In genomic region chr22:17777717-17778044, GRCh38 we compare ENCODE assay signal across 8 cellular contexts. TPM values are rescaled to one million over a fixed set of nuclear protein-coding genes. Genes with fewer than 3 reads are reported as not detected.
A peak's percentile ranks its signal among the peaks of the same experiment; 100 is the strongest.
DNase-seq lines count a peak whose midpoint lies in the region; ATAC-seq and TF ChIP-seq lines count a peak whose summit lies in the region.

No MANE protein-coding gene starts in this region.

- DNase-seq in right atrium auricular region (ENCODE audit: low spot score) (no peak), cardiac septum (ENCODE audit: low spot score) (no peak), upper lobe of right lung (no peak), activated gamma-delta T cell treated with Interleukin-2 at 50 U/mL for 16 hours (no peak)
- DNase-seq in activated naive CD8-positive, alpha-beta T cell treated with anti-CD3 and anti-CD28 coated beads, Interleukin-2, amount 10 ng/mL, durations not matched to agents 7 days and 5 days = no peak
- no peak for DNase-seq in activated CD8-positive, alpha-beta memory T cell treated with anti-CD3 and anti-CD28 coated beads, Interleukin-2, amount 50 U/mL, for 4 hours

- H3K9me3 ChIP-seq in right atrium auricular region (no peaks in the 10 kb centered on the region), mucosa of rectum (ENCODE audit: control insufficient read depth in 2 of 2, low read length in 2 of 2) (no peaks in the 10 kb centered on the region), upper lobe of right lung (no peaks in the 10 kb centered on the region)

- ATAC-seq in activated naive CD8-positive, alpha-beta T cell treated with anti-CD3 and anti-CD28 coated beads, Interleukin-2, amount 10 ng/mL, durations not matched to agents 7 days and 5 days (ENCODE audit: low read depth) = no peak
- ATAC-seq in upper lobe of right lung (no peak), GM18873 (IDR thresholded peaks at IDR 0.05; ENCODE audit: low FRiP score, unreplicated experiment) (no peak)

- peaks cover 55% of the 10 kb centered on the region for H3K4me1 Mint-ChIP-seq in activated naive CD8-positive, alpha-beta T cell treated with anti-CD3 and anti-CD28 coated beads, Interleukin-2, amount 10 ng/mL, durations not matched to agents 7 days and 5 days

- H3K27ac Mint-ChIP-seq in activated naive CD8-positive, alpha-beta T cell treated with anti-CD3 and anti-CD28 coated beads, Interleukin-2, amount 10 ng/mL, durations not matched to agents 7 days and 5 days = peak overlapping the region; percentile 96

- H3K36me3 Mint-ChIP-seq in activated naive CD8-positive, alpha-beta T cell treated with anti-CD3 and anti-CD28 coated beads, Interleukin-2, amount 10 ng/mL, durations not matched to agents 7 days and 5 days = peaks cover 11% of the 10 kb centered on the region

- peak overlapping the region in 1 of 2 donors; percentile 28 for H3K4me3 ChIP-seq in right atrium auricular region
- peak overlapping the region; percentile 53 to 74 for H3K4me3 ChIP-seq in mucosa of rectum (ENCODE audit: low read length in 2 of 2)
- H3K4me3 ChIP-seq in upper lobe of right lung = peak overlapping the region; percentile 43

- TF ChIP-seq CTCF in right atrium auricular region (IDR thresholded peaks at IDR 0.05) (no peak), upper lobe of right lung (IDR thresholded peaks at IDR 0.05) (no peak)

- POLR2A ChIA-PET in activated naive CD8-positive, alpha-beta T cell treated with anti-CD3 and anti-CD28 coated beads, Interleukin-2, amount 10 ng/mL, durations not matched to agents 7 days and 5 days (lab: Charles Lee) = interaction anchor here (0.6 to 1.6 kb wide), 5 partner anchors 8 to 374 kb away, joined by 3 to 8 read pairs (median 3); partner anchors contain the start of gene PEX26

- H3K27ac ChIP-seq in right atrium auricular region (peak overlapping the region; percentile 25 to 51), mucosa of rectum (ENCODE audit: low read depth in 2 of 2, low read length in 2 of 2) (peak overlapping the region; percentile 67 to 84), upper lobe of right lung (peak overlapping the region; percentile 83)

- peaks cover 0 to 32% of the 10 kb centered on the region in 2 donors for H3K4me1 ChIP-seq in right atrium auricular region
- H3K4me1 ChIP-seq in mucosa of rectum (ENCODE audit: control insufficient read depth in 2 of 2, insufficient read depth in 2 of 2, low read length in 2 of 2) = peaks cover 21 to 24% of the 10 kb centered on the region in 2 donors
- peaks cover 24% of the 10 kb centered on the region for H3K4me1 ChIP-seq in upper lobe of right lung

- H3K4me3 Mint-ChIP-seq in activated naive CD8-positive, alpha-beta T cell treated with anti-CD3 and anti-CD28 coated beads, Interleukin-2, amount 10 ng/mL, durations not matched to agents 7 days and 5 days = peak overlapping the region; percentile 90

- H3K27me3 Mint-ChIP-seq in activated naive CD8-positive, alpha-beta T cell treated with anti-CD3 and anti-CD28 coated beads, Interleukin-2, amount 10 ng/mL, durations not matched to agents 7 days and 5 days = no peaks in the 10 kb centered on the region

- intact Hi-C loops in cardiac septum (cut with DNase I) (no loop called here), upper lobe of right lung (cut with DNase I) (no loop called here)

- no peaks in the 10 kb centered on the region for H3K27me3 ChIP-seq in right atrium auricular region
- no peaks in the 10 kb centered on the region for H3K27me3 ChIP-seq in mucosa of rectum (ENCODE audit: control insufficient read depth in 2 of 2, insufficient read depth in 2 of 2, low read length in 2 of 2)
- H3K27me3 ChIP-seq in upper lobe of right lung = no peaks in the 10 kb centered on the region

- no peaks in the 10 kb centered on the region for H3K36me3 ChIP-seq in right atrium auricular region
- H3K36me3 ChIP-seq in mucosa of rectum (ENCODE audit: control insufficient read depth in 2 of 2, insufficient read depth in 2 of 2, low read length in 2 of 2) = no peaks in the 10 kb centered on the region
- H3K36me3 ChIP-seq in upper lobe of right lung = no peaks in the 10 kb centered on the region

- no peaks in the 10 kb centered on the region for H3K9me3 Mint-ChIP-seq in activated naive CD8-positive, alpha-beta T cell treated with anti-CD3 and anti-CD28 coated beads, Interleukin-2, amount 10 ng/mL, durations not matched to agents 7 days and 5 days

- H3K9ac ChIP-seq in mucosa of rectum (ENCODE audit: low read depth in 1 of 2, low read length in 2 of 2) = peak overlapping the region; percentile 44 to 68

RNA-seq across cellular contexts. Expression of gene BID, which starts 3.4 kb away (rescaled TPM):
- total RNA-seq in right atrium auricular region = 10 to 100 TPM; 10.5 to 14.1 TPM
- 7.9 TPM for total RNA-seq in cardiac septum
- 10 to 100 TPM; 33.6 to 35.6 TPM for total RNA-seq in activated naive CD8-positive, alpha-beta T cell treated with anti-CD3 and anti-CD28 coated beads, Interleukin-2, amount 10 ng/mL, durations not matched to agents 7 days and 5 days
- total RNA-seq in upper lobe of right lung = 22.8 TPM
